In genomic region chr11:44619931-44620725, GRCh38 we compare ENCODE assay signal across 11 cellular contexts. TPM values are rescaled to one million over a fixed set of nuclear protein-coding genes. Genes with fewer than 3 reads are reported as not detected.
DNase-seq lines count a peak whose midpoint lies in the region; ATAC-seq and TF ChIP-seq lines count a peak whose summit lies in the region.
"Had no signal": no experiment of that assay in that cellular context is flagged by ENCODE, and none has a peak within 500 bp of the region (broad histone marks: within the 10 kb centered on the region; RNA-seq: fewer than 3 reads in every experiment).

No MANE protein-coding gene starts in this region.

- intact Hi-C loops in Right ventricle myocardium inferior (cut with DNase I) (no loop called here), left cardiac atrium (cut with DNase I) (loop anchor here (2.0 to 10.0 kb wide), 5 partner anchors 107 to 485 kb away; partner anchors contain the start of gene TSPAN18 (in 1 of the 2)), left lung (cut with DNase I) (loop anchor here in 1 of 2 donors (5.0 to 10.0 kb wide), 3 partner anchors 63 to 292 kb away; partner anchors contain the start of gene TSPAN18), transverse colon (cut with DNase I; ENCODE audit: low total_unique reads) (loop anchor here (2.0 to 5.0 kb wide), 2 partner anchors 272 to 291 kb away; no protein-coding TSS in a partner anchor)

- no peaks in the 10 kb centered on the region; the same call in 1 of the 2 replicates for H3F3A ChIP-seq in GM23338 (replicated peaks; ENCODE audit: low read depth)

- no peak for TF ChIP-seq EP300 in transverse colon (IDR thresholded peaks at IDR 0.05; ENCODE audit: low read depth)

- H3K9me3 ChIP-seq in left lung (no peaks in the 10 kb centered on the region), transverse colon (no peaks in the 10 kb centered on the region)
- H3K9me3 ChIP-seq: BE2C, neutrophil had no signal

- H3K27me3 Mint-ChIP-seq in GM23338 (ENCODE audit: insufficient read depth, low read depth, poor library complexity): peaks cover 42% of the 10 kb centered on the region

- H3K79me2 ChIP-seq in GM23338 (replicated peaks; ENCODE audit: insufficient read depth): no peaks in the 10 kb centered on the region

- peaks cover 0 to 40% of the 10 kb centered on the region in 2 donors for H3K4me1 ChIP-seq in left lung
- H3K4me1 ChIP-seq in transverse colon: peaks cover 0 to 8% (median 5%) of the 10 kb centered on the region in 4 donors
- peaks cover 8% of the 10 kb centered on the region; the same call in 1 of the 2 replicates for H3K4me1 ChIP-seq in GM23338 (ENCODE audit: insufficient read depth)

- H3K36me3 ChIP-seq in left lung (peaks cover 0 to 53% of the 10 kb centered on the region in 2 donors), transverse colon (no peaks in the 10 kb centered on the region), GM23338 (ENCODE audit: insufficient read depth) (no peaks in the 10 kb centered on the region)
- H3K36me3 ChIP-seq: BE2C had no signal

- no peaks in the 10 kb centered on the region for H3K27me3 ChIP-seq in left lung
- H3K27me3 ChIP-seq in transverse colon: no peaks in the 10 kb centered on the region
- peaks cover 11% of the 10 kb centered on the region; the same call in 1 of the 2 replicates for H3K27me3 ChIP-seq in GM23338 (ENCODE audit: insufficient read depth)
- H3K27me3 ChIP-seq: BE2C, neutrophil had no signal

- no peak for ATAC-seq in Right ventricle myocardium inferior
- no peak for ATAC-seq in left cardiac atrium
- no peak for ATAC-seq in left lung
- no peak for ATAC-seq in GM23338

- no peaks in the 10 kb centered on the region for H3K9me2 ChIP-seq in GM23338 (ENCODE audit: insufficient read depth)

- no peak for TF ChIP-seq POLR2A in transverse colon (IDR thresholded peaks at IDR 0.05)

- H3K9me3 Mint-ChIP-seq in GM23338: no peaks in the 10 kb centered on the region; the same call in 2 of the 3 replicates

- H3K27ac Mint-ChIP-seq in GM23338: no peak overlapping the region

- no peak for TF ChIP-seq CTCF in left lung (IDR thresholded peaks at IDR 0.05)
- no peak for TF ChIP-seq CTCF in transverse colon (IDR thresholded peaks at IDR 0.05)
- TF ChIP-seq CTCF in GM23338 (conservative IDR thresholded peaks at IDR 0.05; ENCODE audit: low read depth in 2 of 2): no peak

- no peak overlapping the region for H3K4me3 Mint-ChIP-seq in GM23338

- no peaks in the 10 kb centered on the region for H3K36me3 Mint-ChIP-seq in GM23338 (ENCODE audit: low read depth)

- peaks cover 23% of the 10 kb centered on the region for H3K4me1 Mint-ChIP-seq in GM23338

- 91 to 100% methylated on average over 2 to 9 of the region's 9 CpGs for WGBS in transverse colon (ENCODE audit: low coverage in 1 of 2), 2 donors

- H3K4me3 ChIP-seq in left lung (no peak overlapping the region), transverse colon (no peak overlapping the region), GM23338 (no peak overlapping the region)
- H3K4me3 ChIP-seq: K562 had no signal

- H3K27ac ChIP-seq in left lung (no peak overlapping the region), transverse colon (no peak overlapping the region), GM23338 (ENCODE audit: low read depth) (no peak overlapping the region)
- H3K27ac ChIP-seq: neutrophil had no signal

- no peak overlapping the region for H3K4me2 ChIP-seq in GM23338

- H2AFZ ChIP-seq in GM23338: no peak overlapping the region

- no peaks in the 10 kb centered on the region for H4K20me1 ChIP-seq in GM23338 (replicated peaks; ENCODE audit: insufficient read depth)

- DNase-seq in Right ventricle myocardium inferior (ENCODE audit: missing footprints) (peak; percentile 17), left cardiac atrium (no peak), left lung (peak; percentile 31 to 34), transverse colon (peak; percentile 6), activated gamma-delta T cell (lab: John Stamatoyannopoulos, UW) (no peak), GM23338 (ENCODE audit: low spot score) (no peak), iPS-NIHi7 (ENCODE audit: extremely low spot score) (no peak)
- peak; percentile 7 for DNase-seq in activated naive CD4-positive, alpha-beta T cell treated with anti-CD3 and anti-CD28 coated beads, Interleukin-2, amount 50 U/mL, for 16 hours

- in situ Hi-C loops in transverse colon (cut with MboI; ENCODE audit: low pct_ligation_motif_present in 1 of 4, low pct_unique_long_range_greater_than_20kb in 1 of 4, low sequenced_read_pairs in 3 of 4): loop anchor here (5.0 to 10.0 kb wide), 5 partner anchors 63 to 295 kb away; no protein-coding TSS in a partner anchor

TF ChIP-seq in GM23338, 12 proteins besides CTCF, POLR2A, EP300 and RAD21:
- TF ChIP-seq ETS1 (IDR thresholded peaks at IDR 0.05) (no peak), ZNF331 (CRISPR knock-in tag; IDR thresholded peaks at IDR 0.05; ENCODE audit: low read depth) (no peak), ZNF462 (CRISPR knock-in tag; IDR thresholded peaks at IDR 0.05) (no peak), NANOG (IDR thresholded peaks at IDR 0.05; ENCODE audit: borderline replicate concordance) (no peak)

RNA-seq across cellular contexts. Expression of gene CD82, which starts 54.7 kb away (rescaled TPM):
- total RNA-seq in Right ventricle myocardium inferior (47.7 TPM), left cardiac atrium (10 to 100 TPM; 22.0 to 35.3 TPM), left lung (100 to 1,000 TPM in 1 of 2 donors, 10 to 100 TPM in 1; 88.4 to 244 TPM), transverse colon (10 to 100 TPM in 3 of 4 donors, 1 to 10 TPM in 1; 7.9 to 23.1 (median 14.0) TPM)
- total RNA-seq in GM23338 (2014; rRNA removed; shearing (Covaris generic)): 4.9 and 9.6 TPM in 2 replicates
- polyA plus RNA-seq in GM23338 (2016; fragmentation: Nextera tagmentation; extraction: Ambion mirVana): 4.4 and 5.5 TPM in 2 replicates

Comparison
In these comparisons a context has a peak if more than half of its experiments do, and no peak if none do; other contexts are left out.
1. DNase-seq: peak in Right ventricle myocardium inferior (single experiment), activated naive CD4-positive, alpha-beta T cell treated with anti-CD3 and anti-CD28 coated beads, Interleukin-2, amount 50 U/mL, for 16 hours (single experiment), left lung (2 of 2) and transverse colon (single experiment); none in left cardiac atrium (single experiment), activated gamma-delta T cell (single experiment), GM23338 (single experiment) and iPS-NIHi7 (single experiment).